ENCODE assay signal across 1 cellular context in genomic region chrX:27555514-27555913, GRCh38.
TF ChIP-seq lines count a peak whose summit lies in the region.

No MANE protein-coding gene starts in this region.

TF ChIP-seq in WTC11, 78 proteins besides CTCF, POLR2A, EP300 and RAD21 (continued from another document):
- TF ChIP-seq MYBL2 (CRISPR knock-in tag; IDR thresholded peaks at IDR 0.05) (no peak), NR3C1 (CRISPR knock-in tag; conservative IDR thresholded peaks at IDR 0.05; ENCODE audit: low read depth) (no peak), MLX (CRISPR knock-in tag; IDR thresholded peaks at IDR 0.05) (no peak), IRF1 (CRISPR knock-in tag; IDR thresholded peaks at IDR 0.05) (no peak), MAX (CRISPR knock-in tag; IDR thresholded peaks at IDR 0.05) (no peak), TP53 (CRISPR knock-in tag; IDR thresholded peaks at IDR 0.05) (no peak), JUN (CRISPR knock-in tag; IDR thresholded peaks at IDR 0.05) (no peak), NFYB (CRISPR knock-in tag; conservative IDR thresholded peaks at IDR 0.05; ENCODE audit: low read depth) (no peak), ZNF423 (CRISPR knock-in tag; IDR thresholded peaks at IDR 0.05) (no peak), PRRX2 (CRISPR knock-in tag; IDR thresholded peaks at IDR 0.05) (no peak)
